In the genomic region with DNA sequence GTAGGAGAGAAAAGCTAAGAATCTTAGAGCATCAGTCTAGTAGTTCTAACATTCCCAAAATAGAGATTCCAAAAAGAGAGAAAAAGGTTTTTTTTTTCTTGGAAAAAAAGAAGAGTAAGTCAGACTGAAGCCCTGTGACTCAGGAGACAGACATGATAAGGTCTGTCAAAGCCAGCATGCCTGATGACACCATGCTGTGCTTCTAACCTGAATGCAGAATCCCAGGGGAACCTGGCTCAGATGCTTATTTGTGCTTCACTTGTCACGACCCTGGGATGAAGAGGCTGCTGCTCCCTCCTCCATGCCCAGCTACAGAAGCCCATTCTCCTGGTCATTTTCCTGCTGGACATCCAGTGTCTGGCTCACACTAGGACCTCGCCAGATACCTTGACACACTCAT, we compare ENCODE assay signal across 17 cellular contexts. TPM values are rescaled to one million over a fixed set of nuclear protein-coding genes. Genes with fewer than 3 reads are reported as not detected.
"Had no signal": no experiment of that assay in that cellular context is flagged by ENCODE, and none has a peak within 500 bp of the region (broad histone marks: within the 10 kb centered on the region; RNA-seq: fewer than 3 reads in every experiment).

No MANE protein-coding gene starts in this region.

- H3K4me3 ChIP-seq: ascending aorta, skin epidermis, transverse colon had no signal

- H3K4me1 ChIP-seq: ascending aorta, foreskin keratinocyte, parathyroid adenoma, transverse colon had no signal

- H3K9me3 ChIP-seq: ascending aorta, transverse colon had no signal

- H3K36me3 ChIP-seq: ascending aorta, transverse colon, WERI-Rb-1 had no signal

- H3K27ac ChIP-seq: ascending aorta, foreskin keratinocyte, parathyroid adenoma, skin epidermis, transverse colon, WERI-Rb-1 had no signal

- H3K4me3 Mint-ChIP-seq: activated naive CD8-positive, alpha-beta T cell treated with anti-CD3 and anti-CD28 coated beads, Interleukin-2, amount 50 U/mL, for 24 hours; activated T-helper 1 cell treated with anti-CD3 and anti-CD28 coated beads, Interleukin-12 subunit alpha, Interleukin-12 subunit beta, Interleukin-2, Interleukin-4 antibody, amounts not matched to agents 30 ng/mL and 10 ng/mL and 1 ng/mL, durations not matched to agents 14 hours and 24 hours and 36 hours; mesothelial cell of epicardium; stimulated activated naive B cell treated with anti-CD40 and anti-IgM and Interleukin-4, amounts not matched to agents 10 μg/mL and 1 μg/mL and 100 μg/mL, for 72 hours; T-cell had no signal

- ATAC-seq: activated naive CD8-positive, alpha-beta T cell treated with anti-CD3 and anti-CD28 coated beads, Interleukin-2, amount 50 U/mL, for 24 hours; foreskin keratinocyte; stimulated activated naive B cell treated with anti-CD40 and anti-IgM and Interleukin-4, amounts not matched to agents 10 μg/mL and 1 μg/mL and 100 μg/mL, for 72 hours; T-cell had no signal

- H3K4me1 Mint-ChIP-seq: activated naive CD8-positive, alpha-beta T cell treated with anti-CD3 and anti-CD28 coated beads, Interleukin-2, amount 50 U/mL, for 24 hours; mesothelial cell of epicardium; stimulated activated naive B cell treated with anti-CD40 and anti-IgM and Interleukin-4, amounts not matched to agents 10 μg/mL and 1 μg/mL and 100 μg/mL, for 72 hours; T-cell had no signal

- H3K9me3 Mint-ChIP-seq: activated T-helper 1 cell treated with anti-CD3 and anti-CD28 coated beads, Interleukin-12 subunit alpha, Interleukin-12 subunit beta, Interleukin-2, Interleukin-4 antibody, amounts not matched to agents 30 ng/mL and 10 ng/mL and 1 ng/mL, durations not matched to agents 14 hours and 24 hours and 36 hours; stimulated activated naive B cell treated with anti-CD40 and anti-IgM and Interleukin-4, amounts not matched to agents 10 μg/mL and 1 μg/mL and 100 μg/mL, for 72 hours had no signal

- DNase-seq: activated CD4-positive, alpha-beta T cell treated with anti-CD3 and anti-CD28 coated beads for 4 hours; activated naive CD4-positive, alpha-beta T cell; activated naive CD8-positive, alpha-beta T cell treated with anti-CD3 and anti-CD28 coated beads, Interleukin-2, amount 50 U/mL, for 24 hours; foreskin keratinocyte; kidney glomerular epithelial cell; stimulated activated naive B cell treated with anti-CD40 and anti-IgM and Interleukin-4, amounts not matched to agents 10 μg/mL and 1 μg/mL and 100 μg/mL, for 72 hours; T-cell; transverse colon; WERI-Rb-1 had no signal

- H3K27ac Mint-ChIP-seq: activated naive CD8-positive, alpha-beta T cell treated with anti-CD3 and anti-CD28 coated beads, Interleukin-2, amount 50 U/mL, for 24 hours; activated T-helper 1 cell treated with anti-CD3 and anti-CD28 coated beads, Interleukin-12 subunit alpha, Interleukin-12 subunit beta, Interleukin-2, Interleukin-4 antibody, amounts not matched to agents 30 ng/mL and 10 ng/mL and 1 ng/mL, durations not matched to agents 14 hours and 24 hours and 36 hours; mesothelial cell of epicardium; stimulated activated naive B cell treated with anti-CD40 and anti-IgM and Interleukin-4, amounts not matched to agents 10 μg/mL and 1 μg/mL and 100 μg/mL, for 72 hours; T-cell had no signal

- H3K36me3 Mint-ChIP-seq: mesothelial cell of epicardium; stimulated activated naive B cell treated with anti-CD40 and anti-IgM and Interleukin-4, amounts not matched to agents 10 μg/mL and 1 μg/mL and 100 μg/mL, for 72 hours; T-cell had no signal

- H3K27me3 ChIP-seq: ascending aorta, foreskin keratinocyte, transverse colon had no signal

RNA-seq across cellular contexts. Expression of a gene that starts 44.3 kb away (rescaled TPM):
- total RNA-seq: activated T-helper 1 cell treated with anti-CD3 and anti-CD28 coated beads, Interleukin-12 subunit alpha, Interleukin-12 subunit beta, Interleukin-2, Interleukin-4 antibody, amounts not matched to agents 30 ng/mL and 10 ng/mL and 1 ng/mL, durations not matched to agents 14 hours and 24 hours and 36 hours; ascending aorta; foreskin keratinocyte; lower leg skin; mesothelial cell of epicardium; myocyte; subcutaneous adipose tissue had no signal
